In genomic region chr12:52865090-52865944, GRCh38 we compare ENCODE assay signal across 8 cellular contexts. TPM values are rescaled to one million over a fixed set of nuclear protein-coding genes. Genes with fewer than 3 reads are reported as not detected.
DNase-seq lines count a peak whose midpoint lies in the region; ATAC-seq, FAIRE-seq and TF ChIP-seq lines count a peak whose summit lies in the region.

No MANE protein-coding gene starts in this region.

- H3K4me1 Mint-ChIP-seq in activated CD8-positive, alpha-beta T cell treated with anti-CD3 and anti-CD28 coated beads, Interleukin-2, amount 10 ng/mL, durations not matched to agents 7 days and 5 days (ENCODE audit: low read depth): peaks cover 13% of the 10 kb centered on the region

- H3K4me3 Mint-ChIP-seq in activated CD8-positive, alpha-beta T cell treated with anti-CD3 and anti-CD28 coated beads, Interleukin-2, amount 10 ng/mL, durations not matched to agents 7 days and 5 days: no peak overlapping the region

- TF ChIP-seq RAD21 in A549 (conservative IDR thresholded peaks at IDR 0.05 in 1 of 2, IDR thresholded peaks at IDR 0.05 in 1 of 2): peak; percentile 91 to 96

- no peaks in the 10 kb centered on the region for H3K36me3 Mint-ChIP-seq in activated CD8-positive, alpha-beta T cell treated with anti-CD3 and anti-CD28 coated beads, Interleukin-2, amount 10 ng/mL, durations not matched to agents 7 days and 5 days (ENCODE audit: low read depth)

- H3K9me3 Mint-ChIP-seq in activated CD8-positive, alpha-beta T cell treated with anti-CD3 and anti-CD28 coated beads, Interleukin-2, amount 10 ng/mL, durations not matched to agents 7 days and 5 days (ENCODE audit: insufficient read depth): no peaks in the 10 kb centered on the region

- no peak for TF ChIP-seq EP300 in A549 (IDR thresholded peaks at IDR 0.05)

- ATAC-seq in A549 (peak; percentile 79 to 86), GM18498 (IDR thresholded peaks at IDR 0.05; ENCODE audit: unreplicated experiment) (no peak)
- ATAC-seq in activated CD8-positive, alpha-beta T cell treated with anti-CD3 and anti-CD28 coated beads, Interleukin-2, amount 10 ng/mL, durations not matched to agents 7 days and 5 days: peak; percentile 47

- H3K27me3 Mint-ChIP-seq in activated CD8-positive, alpha-beta T cell treated with anti-CD3 and anti-CD28 coated beads, Interleukin-2, amount 10 ng/mL, durations not matched to agents 7 days and 5 days (ENCODE audit: low read depth): no peaks in the 10 kb centered on the region

- 42% methylated on average over 10 of the region's 10 CpGs for WGBS in A549 (ENCODE audit: missing lambda C conversion rate)

- H3K27ac Mint-ChIP-seq in activated CD8-positive, alpha-beta T cell treated with anti-CD3 and anti-CD28 coated beads, Interleukin-2, amount 10 ng/mL, durations not matched to agents 7 days and 5 days: no peak overlapping the region

- H3K4me1 ChIP-seq in A549: peaks cover 41% of the 10 kb centered on the region

- no peak for TF ChIP-seq POLR2A in A549 (IDR thresholded peaks at IDR 0.05; ENCODE audit: low read length)

- CTCF ChIA-PET in A549 (lab: Yijun Ruan, JAX) (interaction anchor here (0.6 to 25.7 kb wide), 86 partner anchors 8 to 840 kb away, joined by 3 to 1221 read pairs (median 4); partner anchors contain the start of genes KRT5, KRT71, KRT74 and KRT76), GM10248 (lab: Yijun Ruan, JAX) (interaction anchor here (0.7 to 1.6 kb wide), 8 partner anchors 8 to 495 kb away, joined by 3 to 5 read pairs (median 4); no protein-coding TSS in a partner anchor)
- CTCF ChIA-PET in activated CD8-positive, alpha-beta T cell treated with anti-CD3 and anti-CD28 coated beads, Interleukin-2, amount 10 ng/mL, durations not matched to agents 7 days and 5 days (lab: Charles Lee): interaction anchor here (0.6 to 21.6 kb wide), 6 partner anchors 14 to 586 kb away, joined by 3 to 736 read pairs (median 3); partner anchors contain the start of gene KRT74

- intact Hi-C loops in head of caudate nucleus (cut with DNase I): no loop called here

- POLR2A ChIA-PET in A549 (lab: Yijun Ruan, JAX) (no interaction called here), GM10248 (lab: Yijun Ruan, JAX) (no interaction called here)
- POLR2A ChIA-PET in activated CD8-positive, alpha-beta T cell treated with anti-CD3 and anti-CD28 coated beads, Interleukin-2, amount 10 ng/mL, durations not matched to agents 7 days and 5 days (lab: Charles Lee): no interaction called here

- peak; percentile 77 for TF ChIP-seq CTCF in A549 (IDR thresholded peaks at IDR 0.05)
- peak; percentile 34 for TF ChIP-seq CTCF in GM10248 (IDR thresholded peaks at IDR 0.05; ENCODE audit: control extremely low read depth, extremely low read depth, low read depth, missing control alignments)

- DNase-seq in A549 (ENCODE audit: low read depth in 1 of 2, low spot score in 1 of 2): peak; percentile 92 to 94
- peak; percentile 59 for DNase-seq in GM10248 (ENCODE audit: extremely low spot score)
- DNase-seq in NCI-H2107 (lab: John Stamatoyannopoulos, UW): peak; percentile 68
- peak; percentile 36 for DNase-seq in activated CD8-positive, alpha-beta T cell treated with anti-CD3 and anti-CD28 coated beads, Interleukin-2, amount 10 ng/mL, durations not matched to agents 7 days and 5 days
- DNase-seq in head of caudate nucleus: peak; percentile 21 to 84 (median 64)
- DNase-seq in pulmonary artery endothelial cell (ENCODE audit: low read depth, low spot score): peak; percentile 45
- DNase-seq in mesenteric fat pad (ENCODE audit: low spot score): no peak

- H3K9me3 ChIP-seq in A549: no peaks in the 10 kb centered on the region

- peak overlapping the region; percentile 61 to 73 for H3K27ac ChIP-seq in A549

- peak; percentile 78 for FAIRE-seq in A549 (lab: Jason Lieb, UNC)

- H3K4me2 ChIP-seq in A549: no peak overlapping the region

- H3K4me3 ChIP-seq in A549: no peak overlapping the region

TF ChIP-seq in A549, 52 proteins besides CTCF, POLR2A, EP300 and RAD21 (continues in another document):
- no peak for TF ChIP-seq MAZ (IDR thresholded peaks at IDR 0.05; ENCODE audit: borderline replicate concordance, low read depth, low read length)
- TF ChIP-seq SMC3 (IDR thresholded peaks at IDR 0.05): peak; percentile 94
- no peak for TF ChIP-seq HMGXB4 (CRISPR knock-in tag; IDR thresholded peaks at IDR 0.05; ENCODE audit: borderline replicate concordance)
- TF ChIP-seq KDM1A (IDR thresholded peaks at IDR 0.05; ENCODE audit: low read depth): no peak
- no peak for TF ChIP-seq HES2 (IDR thresholded peaks at IDR 0.05)
- 0 out of 2 replicates have a peak, but pooled peaks have one; percentile 34 for TF ChIP-seq MAX (IDR thresholded peaks at IDR 0.05)
- no peak for TF ChIP-seq PBX3 (IDR thresholded peaks at IDR 0.05)
- TF ChIP-seq CBX8 (IDR thresholded peaks at IDR 0.05): no peak
- TF ChIP-seq SREBF2 (IDR thresholded peaks at IDR 0.05): no peak
- TF ChIP-seq BHLHE40 (IDR thresholded peaks at IDR 0.05; ENCODE audit: low read depth, low read length): no peak

RNA-seq across cellular contexts. Expression of gene KRT78, which starts 16.5 kb away (rescaled TPM):
- polyA plus RNA-seq in A549 (2011; rRNA removed) (0.09 TPM in 1 of 2 replicates, not detected in the other), A549 (2017; fragmentation: RNase III; extraction: RNeasy Plus Mini Kit Qiagen cat#74134 plus additional on column Dnase treatment) (0.12 TPM in 2 of 3 replicates, not detected in the other)
- polyA plus RNA-seq in A549 (2012; cell fraction: cytosol; rRNA removed): 0.03 TPM in 2 replicates
- polyA plus RNA-seq in A549 (2012; cell fraction: nucleus; rRNA removed): 0.20 and 0.29 TPM in 2 replicates
- 0.17 TPM in 1 of 2 replicates, not detected in the other for polyA minus RNA-seq in A549 (2011; rRNA and poly(A)+ RNA removed)
- total RNA-seq in activated CD8-positive, alpha-beta T cell treated with anti-CD3 and anti-CD28 coated beads, Interleukin-2, amount 10 ng/mL, durations not matched to agents 7 days and 5 days: not detected
- total RNA-seq in pulmonary artery endothelial cell (not detected in 2 replicates), mesenteric fat pad (not detected)

RNA-seq across cellular contexts. Expression of gene KRT79, which starts 31.2 kb away (rescaled TPM):
- 0.05 and 0.07 TPM in 2 replicates for polyA plus RNA-seq in A549 (2011; rRNA removed)
- polyA plus RNA-seq in A549 (2012; cell fraction: cytosol; rRNA removed): 0.04 and 0.07 TPM in 2 replicates
- 0.12 and 0.47 TPM in 2 replicates for polyA plus RNA-seq in A549 (2012; cell fraction: nucleus; rRNA removed)
- 0.08 TPM in 1 of 3 replicates, not detected in the others for polyA plus RNA-seq in A549 (2017; fragmentation: RNase III; extraction: RNeasy Plus Mini Kit Qiagen cat#74134 plus additional on column Dnase treatment)
- polyA minus RNA-seq in A549 (2011; rRNA and poly(A)+ RNA removed): 0.29 TPM in 1 of 2 replicates, not detected in the other
- not detected for total RNA-seq in activated CD8-positive, alpha-beta T cell treated with anti-CD3 and anti-CD28 coated beads, Interleukin-2, amount 10 ng/mL, durations not matched to agents 7 days and 5 days
- not detected in 2 replicates for total RNA-seq in pulmonary artery endothelial cell
- 2.4 TPM for total RNA-seq in mesenteric fat pad

RNA-seq across cellular contexts. Expression of gene KRT8, which starts 39.6 kb away (rescaled TPM):
- polyA plus RNA-seq in A549 (2011; rRNA removed): 1,385 and 2,250 TPM in 2 replicates
- 2,547 and 2,774 TPM in 2 replicates for polyA plus RNA-seq in A549 (2012; cell fraction: cytosol; rRNA removed)
- polyA plus RNA-seq in A549 (2012; cell fraction: nucleus; rRNA removed): 3,370 and 4,681 TPM in 2 replicates
- polyA plus RNA-seq in A549 (2017; fragmentation: RNase III; extraction: RNeasy Plus Mini Kit Qiagen cat#74134 plus additional on column Dnase treatment): 3,173 to 3,781 TPM (median 3,633 TPM) in 3 replicates
- 2,077 and 2,477 TPM in 2 replicates for polyA minus RNA-seq in A549 (2011; rRNA and poly(A)+ RNA removed)
- not detected for total RNA-seq in activated CD8-positive, alpha-beta T cell treated with anti-CD3 and anti-CD28 coated beads, Interleukin-2, amount 10 ng/mL, durations not matched to agents 7 days and 5 days
- 8.8 and 16.0 TPM in 2 replicates for total RNA-seq in pulmonary artery endothelial cell
- total RNA-seq in mesenteric fat pad: 5.7 TPM

RNA-seq across cellular contexts. Expression of gene KRT4, which starts 51.4 kb away (rescaled TPM):
- polyA plus RNA-seq in A549 (2011; rRNA removed) (12.7 and 12.8 TPM in 2 replicates), A549 (2017; fragmentation: RNase III; extraction: RNeasy Plus Mini Kit Qiagen cat#74134 plus additional on column Dnase treatment) (2.1 to 3.2 TPM (median 2.8 TPM) in 3 replicates)
- polyA plus RNA-seq in A549 (2012; cell fraction: cytosol; rRNA removed): 10.2 and 10.3 TPM in 2 replicates
- 10.0 and 11.4 TPM in 2 replicates for polyA plus RNA-seq in A549 (2012; cell fraction: nucleus; rRNA removed)
- 13.4 and 14.5 TPM in 2 replicates for polyA minus RNA-seq in A549 (2011; rRNA and poly(A)+ RNA removed)
- not detected for total RNA-seq in activated CD8-positive, alpha-beta T cell treated with anti-CD3 and anti-CD28 coated beads, Interleukin-2, amount 10 ng/mL, durations not matched to agents 7 days and 5 days
- total RNA-seq in pulmonary artery endothelial cell (not detected in 2 replicates), mesenteric fat pad (not detected)
